32 cellular contexts compared by ENCODE assay signal in genomic region chr4:536351-536972, GRCh38. TPM values are rescaled to one million over a fixed set of nuclear protein-coding genes. Genes with fewer than 3 reads are reported as not detected.
"Had no signal": no experiment of that assay in that cellular context is flagged by ENCODE, and none has a peak within 500 bp of the region (broad histone marks: within the 10 kb centered on the region; RNA-seq: fewer than 3 reads in every experiment).

No MANE protein-coding gene starts in this region.

- H3K27me3 ChIP-seq: neutrophil, pancreas, right atrium auricular region, tibial nerve had no signal

- FAIRE-seq: bronchial epithelial cell, endothelial cell of umbilical vein, pancreas had no signal

- H3K27ac ChIP-seq: neutrophil, pancreas, right atrium auricular region, tibial nerve, WERI-Rb-1 had no signal

- ATAC-seq: left lobe of liver; mucosa of descending colon; natural killer cell treated with Interleukin-12 subunit alpha and Interleukin-12 subunit beta and Interleukin-15 and Interleukin-18, amount 100 ng/mL, for 72 hours; SK-N-SH treated with all-trans-retinoic acid at 6 μM for 48 hours; T-helper 17 cell had no signal

- H3K4me1 ChIP-seq: pancreas, right atrium auricular region, tibial nerve had no signal

- H3K4me3 ChIP-seq: lung, mucosa of descending colon, pancreas, right atrium auricular region, tibial nerve had no signal

- H3K9me3 ChIP-seq: mucosa of descending colon, neutrophil, pancreas, right atrium auricular region, tibial nerve had no signal

- DNase-seq: activated CD4-positive, alpha-beta memory T cell treated with anti-CD3 and anti-CD28 coated beads, Interleukin-2, amount 10 ng/mL, durations not matched to agents 7 days and 5 days; activated CD4-positive, alpha-beta T cell treated with anti-CD3 and anti-CD28 coated beads, Interleukin-2, amount 10 ng/mL, durations not matched to agents 24 days and 14 days; activated CD4-positive, CD25-positive, alpha-beta regulatory T cell treated with anti-CD3 and anti-CD28 coated beads, Interleukin-2, amount 50 U/mL, for 72 hours; activated T-cell treated with anti-CD3 and anti-CD28 coated beads, Interleukin-2, amount 50 U/mL, for 48 hours; anterior cingulate cortex; cortex of kidney; hypothalamus; immature natural killer cell; kidney glomerular epithelial cell; mesendoderm; mucosa of descending colon; stimulated activated CD4-positive, alpha-beta T cell treated with anti-CD3 and anti-CD28 coated beads, Interleukin-2, amount 100 ng/mL, for 48 hours; stimulated activated naive CD4-positive, alpha-beta T cell treated with Interleukin-2 at 50 U/mL for 16 hours; T-helper 17 cell; T1000; WERI-Rb-1 had no signal

RNA-seq across cellular contexts. Expression of gene TMEM271, which starts 39.6 kb away (rescaled TPM):
- total RNA-seq: activated CD4-positive, alpha-beta memory T cell treated with anti-CD3 and anti-CD28 coated beads, Interleukin-2, amount 10 ng/mL, durations not matched to agents 7 days and 5 days; activated CD4-positive, alpha-beta T cell treated with anti-CD3 and anti-CD28 coated beads, Interleukin-2, amount 10 ng/mL, durations not matched to agents 24 days and 14 days; activated T-helper 2 cell treated with anti-CD3 and anti-CD28 coated beads, Interferon-gamma antibody, Interleukin-2, Interleukin-4, amounts not matched to agents 10 μg/mL and 5 μg/mL and 100 μg/mL, durations not matched to agents 14 hours and 24 hours and 36 hours; bronchial epithelial cell; endothelial cell of umbilical vein; fibroblast of lung; fibroblast of villous mesenchyme; left lobe of liver; lung; myocyte; natural killer cell treated with Interleukin-12 subunit alpha and Interleukin-12 subunit beta and Interleukin-15 and Interleukin-18, amount 100 ng/mL, for 72 hours; pulmonary artery endothelial cell; right atrium auricular region; T-helper 17 cell; tibial nerve had no signal
- polyA plus RNA-seq: endothelial cell of umbilical vein, fibroblast of lung, immature natural killer cell, lung, urinary bladder had no signal
